7 cellular contexts compared by ENCODE assay signal in the genomic region with DNA sequence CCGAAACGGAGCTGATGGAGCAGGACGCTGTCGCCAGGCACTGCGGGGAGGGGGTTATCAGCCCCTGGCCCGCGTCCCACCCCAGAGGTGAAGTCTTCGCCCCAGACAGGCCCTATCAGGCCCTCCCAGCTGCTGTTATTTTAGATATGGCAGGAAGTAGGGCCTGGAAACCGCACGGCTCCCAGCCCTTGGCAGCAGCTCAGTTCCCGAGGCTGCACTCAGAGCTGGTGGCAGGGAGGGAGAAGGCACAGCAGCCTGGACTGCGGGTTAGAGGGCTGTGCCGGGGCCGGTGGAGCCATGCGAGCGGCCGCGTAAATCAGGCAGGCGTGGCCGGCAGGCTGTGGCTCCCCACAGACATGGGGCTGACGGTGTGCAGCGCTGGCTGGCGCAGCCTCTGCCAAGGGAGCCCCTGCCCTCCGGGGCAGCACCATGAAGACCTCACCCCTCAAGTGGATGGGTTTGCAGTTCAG.
DNase-seq lines count a peak whose midpoint lies in the region; ATAC-seq and TF ChIP-seq lines count a peak whose summit lies in the region.

No MANE protein-coding gene starts in this region.

- DNase-seq in SJSA1 (ENCODE audit: low read depth in 1 of 2, low spot score in 2 of 2) (peak in 1 of 2 experiments; percentile 73), mesenteric fat pad (ENCODE audit: low spot score) (peak; percentile 91), tibial artery (peak; percentile 72 to 91), NCI-H1930 (lab: John Stamatoyannopoulos, UW) (no peak), NOMO-1 treated with DMSO at 0.1 percent for 48 hours (lab: John Stamatoyannopoulos, UW; ENCODE audit: unreplicated experiment) (no peak)
- no peak for DNase-seq in effector memory CD4-positive, alpha-beta T cell

- no peak for TF ChIP-seq CTCF in tibial artery (IDR thresholded peaks at IDR 0.05)

- no peaks in the 10 kb centered on the region for H3K27me3 ChIP-seq in SJSA1 (replicated peaks)
- H3K27me3 ChIP-seq in effector memory CD4-positive, alpha-beta T cell (replicated peaks; ENCODE audit: control insufficient read depth, insufficient read depth, low read length, poor library complexity, severe bottlenecking): no peaks in the 10 kb centered on the region
- H3K27me3 ChIP-seq in tibial artery: no peaks in the 10 kb centered on the region

- H3K4me1 ChIP-seq in SJSA1 (replicated peaks): peaks cover 38% of the 10 kb centered on the region
- peaks cover 24% of the 10 kb centered on the region for H3K4me1 ChIP-seq in effector memory CD4-positive, alpha-beta T cell (ENCODE audit: control insufficient read depth, insufficient read depth, low read length, poor library complexity, severe bottlenecking)
- peaks cover 0 to 30% (median 28%) of the 10 kb centered on the region in 4 donors for H3K4me1 ChIP-seq in tibial artery

- peak overlapping the region; percentile 1; the same call in 1 of the 2 replicates for H3K4me3 ChIP-seq in SJSA1
- no peak overlapping the region for H3K4me3 ChIP-seq in effector memory CD4-positive, alpha-beta T cell (ENCODE audit: insufficient read depth, low read depth, low read length, poor library complexity, severe bottlenecking)
- H3K4me3 ChIP-seq in tibial artery: peak overlapping the region; percentile 49 to 53

- H3K36me3 ChIP-seq in SJSA1 (no peaks in the 10 kb centered on the region), tibial artery (peaks cover 0 to 10% (median under 1%) of the 10 kb centered on the region in 3 donors)
- peaks cover 12% of the 10 kb centered on the region for H3K36me3 ChIP-seq in effector memory CD4-positive, alpha-beta T cell (ENCODE audit: control insufficient read depth, insufficient read depth, low read length)

- peak overlapping the region; percentile 96 for H3K27ac ChIP-seq in SJSA1
- H3K27ac ChIP-seq in effector memory CD4-positive, alpha-beta T cell (ENCODE audit: insufficient read depth, low read length, poor library complexity, severe bottlenecking): peak overlapping the region; percentile 45
- H3K27ac ChIP-seq in tibial artery: peak overlapping the region; percentile 88 to 96

- peak; percentile 37 for ATAC-seq in GM21447 (IDR thresholded peaks at IDR 0.05; ENCODE audit: unreplicated experiment)

- intact Hi-C loops in tibial artery (cut with DNase I; ENCODE audit: low total_unique reads): loop anchor here (5.0 kb wide), 1 partner anchor 105 kb away; no protein-coding TSS in a partner anchor

- no peaks in the 10 kb centered on the region for H3K9me3 ChIP-seq in SJSA1 (replicated peaks)
- H3K9me3 ChIP-seq in effector memory CD4-positive, alpha-beta T cell (ENCODE audit: control insufficient read depth, low read length): no peaks in the 10 kb centered on the region
- H3K9me3 ChIP-seq in tibial artery: no peaks in the 10 kb centered on the region

Comparison
In these comparisons a context has a peak if more than half of its experiments do, and no peak if none do; other contexts are left out.
1. DNase-seq: peak in mesenteric fat pad (single experiment) and tibial artery (2 of 2); none in effector memory CD4-positive, alpha-beta T cell (0 of 3), NCI-H1930 (0 of 2) and NOMO-1 treated with DMSO at 0.1 percent for 48 hours (single experiment).
2. H3K27ac ChIP-seq: peak in every context shown above with its lines; median percentile 96 in SJSA1; 92 in tibial artery; 45 in effector memory CD4-positive, alpha-beta T cell.